10 cellular contexts compared by ENCODE assay signal in the genomic region with DNA sequence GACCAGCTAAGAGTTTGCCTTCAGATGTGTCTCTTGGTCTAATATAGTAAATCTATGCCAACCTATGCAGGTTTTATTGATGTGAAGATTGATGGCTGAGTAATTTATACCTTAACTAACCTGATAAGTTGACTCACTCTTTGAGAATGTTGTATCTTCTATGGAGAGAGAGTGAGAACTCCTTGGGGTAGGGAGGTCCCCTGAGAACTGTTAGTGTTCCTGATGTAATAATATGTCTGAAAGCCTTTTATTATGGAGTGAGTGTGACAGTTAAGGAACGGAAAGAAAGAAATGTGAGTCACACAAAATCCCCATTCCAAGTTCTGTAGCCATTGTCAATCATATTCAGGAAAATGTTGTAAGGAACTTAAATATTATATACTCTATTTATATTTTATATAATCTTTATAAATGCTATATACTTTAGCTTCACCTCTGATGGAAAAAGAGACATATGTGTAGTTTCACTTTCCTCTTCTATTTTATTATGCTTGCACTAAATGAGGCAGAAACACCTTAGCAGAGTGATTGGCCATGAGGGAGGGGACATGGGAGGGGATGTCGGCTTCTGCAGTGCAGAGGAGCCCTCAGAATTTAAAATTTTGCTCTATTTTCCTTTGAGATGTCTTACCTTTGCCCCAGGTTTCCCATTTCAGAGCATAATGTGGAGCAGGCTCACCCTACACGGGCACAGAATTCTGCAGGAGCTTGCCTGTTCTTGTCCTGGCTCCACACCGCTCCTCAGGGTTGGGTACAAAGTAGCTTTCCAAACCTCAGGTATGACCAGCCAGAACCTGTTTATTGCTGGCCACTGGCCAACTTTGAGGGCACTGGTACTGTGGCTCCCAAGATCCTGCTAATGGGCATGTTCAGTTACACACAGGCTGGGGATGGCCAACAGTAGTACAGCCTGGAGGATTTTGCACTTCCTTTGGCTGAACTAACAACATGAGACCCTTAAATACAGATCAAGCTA. TPM values are rescaled to one million over a fixed set of nuclear protein-coding genes. Genes with fewer than 3 reads are reported as not detected.
DNase-seq lines count a peak whose midpoint lies in the region; ATAC-seq and TF ChIP-seq lines count a peak whose summit lies in the region.
"Had no signal": no experiment of that assay in that cellular context is flagged by ENCODE, and none has a peak within 500 bp of the region (broad histone marks: within the 10 kb centered on the region; RNA-seq: fewer than 3 reads in every experiment).

No MANE protein-coding gene starts in this region.

- intact Hi-C loops in left lung (cut with DNase I): no loop called here

- H3K27ac ChIP-seq in CD8-positive, alpha-beta memory T cell (ENCODE audit: low read depth, low read length): no peak overlapping the region
- H3K27ac ChIP-seq in VCaP (peak overlapping the region; percentile 76), left lung (no peak overlapping the region)

- TF ChIP-seq CTCF in VCaP (conservative IDR thresholded peaks at IDR 0.05) (no peak), left lung (IDR thresholded peaks at IDR 0.05) (no peak), WTC11 (IDR thresholded peaks at IDR 0.05) (no peak)

- peaks cover 0 to 11% (median 1%) of the 10 kb centered on the region in 3 donors for H3K36me3 Mint-ChIP-seq in CD8-positive, alpha-beta memory T cell
- no peaks in the 10 kb centered on the region for H3K36me3 Mint-ChIP-seq in WTC11

- H3K27ac Mint-ChIP-seq in CD8-positive, alpha-beta memory T cell: peak overlapping the region in 6 of 8 donors; percentile 17 to 79 (median 40)
- H3K27ac Mint-ChIP-seq in WTC11: no peak overlapping the region

- H3K4me3 Mint-ChIP-seq in CD8-positive, alpha-beta memory T cell: peak overlapping the region in 4 of 7 donors; percentile 17 to 64 (median 38)
- no peak overlapping the region for H3K4me3 Mint-ChIP-seq in WTC11
- H3K4me3 Mint-ChIP-seq: central memory CD8-positive, alpha-beta T cell had no signal

- peaks cover 36 to 59% (median 53%) of the 10 kb centered on the region in 3 donors for H3K4me1 Mint-ChIP-seq in CD8-positive, alpha-beta memory T cell
- peaks cover 4% of the 10 kb centered on the region for H3K4me1 Mint-ChIP-seq in WTC11

- CTCF ChIA-PET in CD8-positive, alpha-beta memory T cell (lab: Charles Lee): interaction anchor here (0.8 to 1.3 kb wide), 3 partner anchors 26 to 88 kb away, joined by 4 to 6 read pairs (median 4); no protein-coding TSS in a partner anchor
- CTCF ChIA-PET in WTC11 (lab: Charles Lee): no interaction called here

- no peak for TF ChIP-seq EP300 in Ishikawa (IDR thresholded peaks at IDR 0.05; ENCODE audit: borderline replicate concordance)

- no peak for TF ChIP-seq RAD21 in Ishikawa (IDR thresholded peaks at IDR 0.05; ENCODE audit: low read depth)

- H3K36me3 ChIP-seq in CD8-positive, alpha-beta memory T cell (ENCODE audit: insufficient read depth, low read length): no peaks in the 10 kb centered on the region
- H3K36me3 ChIP-seq in left lung: no peaks in the 10 kb centered on the region

- no peaks in the 10 kb centered on the region for H3K9me3 Mint-ChIP-seq in CD8-positive, alpha-beta memory T cell
- no peaks in the 10 kb centered on the region for H3K9me3 Mint-ChIP-seq in WTC11
- H3K9me3 Mint-ChIP-seq: central memory CD8-positive, alpha-beta T cell had no signal

- H3K9me3 ChIP-seq in CD8-positive, alpha-beta memory T cell (ENCODE audit: low read length): no peaks in the 10 kb centered on the region
- H3K9me3 ChIP-seq in left lung: no peaks in the 10 kb centered on the region

- ATAC-seq in left lung (peak; percentile 73), GM21515 (IDR thresholded peaks at IDR 0.05; ENCODE audit: unreplicated experiment) (no peak), WTC11 (no peak)

- H3K4me1 ChIP-seq in CD8-positive, alpha-beta memory T cell (ENCODE audit: insufficient read depth, low read length): peaks cover 24% of the 10 kb centered on the region
- H3K4me1 ChIP-seq in left lung: peaks cover 10 to 21% of the 10 kb centered on the region in 2 donors

- no peaks in the 10 kb centered on the region for H3K27me3 ChIP-seq in CD8-positive, alpha-beta memory T cell (ENCODE audit: insufficient read depth, low read length, poor library complexity, severe bottlenecking)
- H3K27me3 ChIP-seq in left lung: no peaks in the 10 kb centered on the region

- H3K27me3 Mint-ChIP-seq in CD8-positive, alpha-beta memory T cell: no peaks in the 10 kb centered on the region
- H3K27me3 Mint-ChIP-seq in WTC11 (ENCODE audit: low read depth): no peaks in the 10 kb centered on the region
- H3K27me3 Mint-ChIP-seq: central memory CD8-positive, alpha-beta T cell had no signal

- POLR2A ChIA-PET in CD8-positive, alpha-beta memory T cell (lab: Charles Lee): interaction anchor here (0.5 to 1.5 kb wide), 2 partner anchors 20 to 85 kb away, joined by 3 read pairs; no protein-coding TSS in a partner anchor
- POLR2A ChIA-PET in WTC11 (lab: Charles Lee): no interaction called here

- no peak for DNase-seq in CD8-positive, alpha-beta memory T cell
- DNase-seq in left lung: peak in 1 of 2 donors; percentile 75
- no peak for DNase-seq in stimulated activated CD8-positive, alpha-beta memory T cell treated with anti-CD3 and anti-CD28 coated beads, Interleukin-4, amount 100 ng/mL, for 48 hours
- no peak for DNase-seq in WTC11 (ENCODE audit: low spot score)
- DNase-seq in HuH-7.5 (ENCODE audit: low spot score): no peak
- DNase-seq: right cardiac atrium had no signal

- H3K4me3 ChIP-seq in CD8-positive, alpha-beta memory T cell (ENCODE audit: low read length): no peak overlapping the region
- no peak overlapping the region for H3K4me3 ChIP-seq in left lung

TF ChIP-seq in Ishikawa, 13 proteins besides CTCF, POLR2A, EP300 and RAD21:
- TF ChIP-seq REST (IDR thresholded peaks at IDR 0.05; ENCODE audit: low read depth) (no peak), TCF12 (IDR thresholded peaks at IDR 0.05; ENCODE audit: low read depth) (no peak), YY1 (IDR thresholded peaks at IDR 0.05; ENCODE audit: low read depth) (no peak), NFIC (IDR thresholded peaks at IDR 0.05) (peak; percentile 87), CEBPB (IDR thresholded peaks at IDR 0.05) (no peak)

TF ChIP-seq in WTC11, 78 proteins besides CTCF, POLR2A, EP300 and RAD21:
- TF ChIP-seq, protein P1, sequence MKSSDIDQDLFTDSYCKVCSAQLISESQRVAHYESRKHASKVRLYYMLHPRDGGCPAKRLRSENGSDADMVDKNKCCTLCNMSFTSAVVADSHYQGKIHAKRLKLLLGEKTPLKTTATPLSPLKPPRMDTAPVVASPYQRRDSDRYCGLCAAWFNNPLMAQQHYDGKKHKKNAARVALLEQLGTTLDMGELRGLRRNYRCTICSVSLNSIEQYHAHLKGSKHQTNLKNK (CRISPR knock-in tag; IDR thresholded peaks at IDR 0.05): no peak
- TF ChIP-seq STAT6 (CRISPR knock-in tag; conservative IDR thresholded peaks at IDR 0.05; ENCODE audit: low read depth) (no peak), GRHL2 (CRISPR knock-in tag; IDR thresholded peaks at IDR 0.05; ENCODE audit: insufficient replicate concordance, severe bottlenecking) (no peak), KAT7 (CRISPR knock-in tag; IDR thresholded peaks at IDR 0.05; ENCODE audit: borderline replicate concordance) (no peak), ZNF232 (CRISPR knock-in tag; IDR thresholded peaks at IDR 0.05) (no peak), ZNF317 (CRISPR knock-in tag; IDR thresholded peaks at IDR 0.05; ENCODE audit: borderline replicate concordance, low read depth) (no peak), NR2C2 (CRISPR knock-in tag; IDR thresholded peaks at IDR 0.05) (no peak)

RNA-seq across cellular contexts. Expression of gene ARF6, which starts 57.7 kb away (rescaled TPM):
- total RNA-seq in CD8-positive, alpha-beta memory T cell: 100 to 1,000 TPM; 168 TPM
- 174 TPM for polyA plus RNA-seq in CD8-positive, alpha-beta memory T cell
- total RNA-seq in left lung: 10 to 100 TPM; 73.6 to 89.0 TPM
- total RNA-seq in WTC11 (2021): 50.9 to 55.9 TPM (median 51.9 TPM) in 3 replicates
